ENCODE assay signal across 8 cellular contexts in genomic region chr12:122979001-122979907, GRCh38. TPM values are rescaled to one million over a fixed set of nuclear protein-coding genes. Genes with fewer than 3 reads are reported as not detected.
DNase-seq lines count a peak whose midpoint lies in the region; ATAC-seq and TF ChIP-seq lines count a peak whose summit lies in the region.

No MANE protein-coding gene starts in this region.

- peaks cover 57% of the 10 kb centered on the region for H3K4me1 Mint-ChIP-seq in stimulated activated naive CD8-positive, alpha-beta T cell treated with anti-CD3 and anti-CD28 coated beads, Interleukin-15, Interleukin-2, amounts not matched to agents 100 ng/mL and 50 ng/mL, for 24 hours (ENCODE audit: low read depth)
- H3K4me1 Mint-ChIP-seq in brain, result peaks cover 66% of the 10 kb centered on the region

- H3K27me3 Mint-ChIP-seq in stimulated activated naive CD8-positive, alpha-beta T cell treated with anti-CD3 and anti-CD28 coated beads, Interleukin-15, Interleukin-2, amounts not matched to agents 100 ng/mL and 50 ng/mL, for 24 hours, result no peaks in the 10 kb centered on the region
- peaks cover 10% of the 10 kb centered on the region for H3K27me3 Mint-ChIP-seq in brain

- H3K4me1 ChIP-seq in mesodermal cell (ENCODE audit: control insufficient read depth, insufficient read depth, low read length, poor library complexity, severe bottlenecking), result peaks cover 44% of the 10 kb centered on the region

- TF ChIP-seq CTCF in brain (conservative IDR thresholded peaks at IDR 0.05), result no peak

- DNase-seq in stimulated activated naive CD8-positive, alpha-beta T cell treated with anti-CD3 and anti-CD28 coated beads, Interleukin-15, Interleukin-2, amounts not matched to agents 100 U/mL and 50 U/mL, for 24 hours, result no peak
- DNase-seq in AG20443 (ENCODE audit: low spot score), result no peak

- H3K27ac ChIP-seq in mesodermal cell (ENCODE audit: low read depth, low read length, severe bottlenecking), result peak overlapping the region; percentile 90

- no peak for ATAC-seq in stimulated activated naive CD8-positive, alpha-beta T cell treated with anti-CD3 and anti-CD28 coated beads, Interleukin-15, Interleukin-2, amounts not matched to agents 100 U/mL and 50 U/mL, for 24 hours
- ATAC-seq in HG03108 (IDR thresholded peaks at IDR 0.05; ENCODE audit: unreplicated experiment) (no peak), HG02588 (IDR thresholded peaks at IDR 0.05; ENCODE audit: unreplicated experiment) (no peak)
- no peak for ATAC-seq in activated CD4-positive, CD25-positive, alpha-beta regulatory T cell treated with anti-CD3 and anti-CD28 coated beads, Interleukin-2, amount 50 U/mL, for 24 hours

- WGBS in mesodermal cell (ENCODE audit: insufficient coverage in 2 of 2), 2 experiments, result 83 to 88% methylated on average over 26 to 27 of the region's 28 CpGs

- H3K36me3 Mint-ChIP-seq in stimulated activated naive CD8-positive, alpha-beta T cell treated with anti-CD3 and anti-CD28 coated beads, Interleukin-15, Interleukin-2, amounts not matched to agents 100 ng/mL and 50 ng/mL, for 24 hours (ENCODE audit: low read depth), result peaks cover 14% of the 10 kb centered on the region
- peaks cover 7% of the 10 kb centered on the region for H3K36me3 Mint-ChIP-seq in brain

- H3K27ac Mint-ChIP-seq in stimulated activated naive CD8-positive, alpha-beta T cell treated with anti-CD3 and anti-CD28 coated beads, Interleukin-15, Interleukin-2, amounts not matched to agents 100 ng/mL and 50 ng/mL, for 24 hours, result peak overlapping the region; percentile 61
- peak overlapping the region in 4 of 5 experiments; percentile 91 to 100 (median 97) for H3K27ac Mint-ChIP-seq in brain

- H3K9me3 ChIP-seq in mesodermal cell (ENCODE audit: control insufficient read depth, low read length), result no peaks in the 10 kb centered on the region

- H3K36me3 ChIP-seq in mesodermal cell (ENCODE audit: control insufficient read depth, insufficient read depth, low read length), result peaks cover 46% of the 10 kb centered on the region

- peak overlapping the region; percentile 86 for H3K4me3 ChIP-seq in mesodermal cell (ENCODE audit: extremely low read depth, insufficient read depth, low read length, poor library complexity, severe bottlenecking)

- peak overlapping the region; percentile 86 for H3K4me3 Mint-ChIP-seq in stimulated activated naive CD8-positive, alpha-beta T cell treated with anti-CD3 and anti-CD28 coated beads, Interleukin-15, Interleukin-2, amounts not matched to agents 100 ng/mL and 50 ng/mL, for 24 hours
- H3K4me3 Mint-ChIP-seq in brain, result peak overlapping the region; percentile 94 to 97 (median 94)

- H3K9me3 Mint-ChIP-seq in stimulated activated naive CD8-positive, alpha-beta T cell treated with anti-CD3 and anti-CD28 coated beads, Interleukin-15, Interleukin-2, amounts not matched to agents 100 ng/mL and 50 ng/mL, for 24 hours, result no peaks in the 10 kb centered on the region
- H3K9me3 Mint-ChIP-seq in brain, result peaks cover 0 to 4% (median 0%) of the 10 kb centered on the region in 5 experiments

RNA-seq across cellular contexts. Expression of gene ARL6IP4, which starts 1.2 kb away (rescaled TPM):
- polyA plus RNA-seq in brain (ENCODE audit: insufficient read depth, low read depth, low replicate concordance), result 283 TPM
- polyA plus RNA-seq in mesodermal cell (2013, experiment 1 of 2), result 219 TPM
- polyA plus RNA-seq in mesodermal cell (2013, experiment 2 of 2), result 205 TPM

RNA-seq across cellular contexts. Expression of gene OGFOD2, which starts 4.2 kb away (rescaled TPM):
- 12.7 TPM for polyA plus RNA-seq in brain (ENCODE audit: insufficient read depth, low read depth, low replicate concordance)
- 7.4 TPM for polyA plus RNA-seq in mesodermal cell (2013, experiment 1 of 2)
- 9.9 TPM for polyA plus RNA-seq in mesodermal cell (2013, experiment 2 of 2)

RNA-seq across cellular contexts. Expression of gene ABCB9, which starts 13.0 kb away (rescaled TPM):
- 7.9 TPM for polyA plus RNA-seq in brain (ENCODE audit: insufficient read depth, low read depth, low replicate concordance)
- polyA plus RNA-seq in mesodermal cell (2013, experiment 1 of 2), result 4.4 TPM
- 2.2 TPM for polyA plus RNA-seq in mesodermal cell (2013, experiment 2 of 2)
